Comparison of ENCODE assay signal across 9 cellular contexts in genomic region chr22:43883012-43883661, GRCh38. TPM values are rescaled to one million over a fixed set of nuclear protein-coding genes. Genes with fewer than 3 reads are reported as not detected.
DNase-seq lines count a peak whose midpoint lies in the region; ATAC-seq, FAIRE-seq and TF ChIP-seq lines count a peak whose summit lies in the region.
"Had no signal": no experiment of that assay in that cellular context is flagged by ENCODE, and none has a peak within 500 bp of the region (broad histone marks: within the 10 kb centered on the region; RNA-seq: fewer than 3 reads in every experiment).

No MANE protein-coding gene starts in this region.

- H3K4me1 Mint-ChIP-seq in WTC11 = peaks cover 4% of the 10 kb centered on the region

- intact Hi-C loops in aorta (cut with DNase I) = no loop called here

- peak; percentile 93 for ATAC-seq in WTC11
- ATAC-seq in aorta (ENCODE audit: low FRiP score) = no peak
- no peak for ATAC-seq in GM21786 (IDR thresholded peaks at IDR 0.05; ENCODE audit: unreplicated experiment)

- no peaks in the 10 kb centered on the region for H3K9me3 ChIP-seq in aorta (ENCODE audit: control insufficient read depth, low read length)
- H3K9me3 ChIP-seq: ovary had no signal

- H3K36me3 ChIP-seq in aorta (ENCODE audit: control insufficient read depth in 1 of 2, insufficient read depth in 2 of 2, low read length in 1 of 2) = no peaks in the 10 kb centered on the region
- H3K36me3 ChIP-seq: ovary had no signal

- no peaks in the 10 kb centered on the region for H3K27me3 ChIP-seq in aorta (ENCODE audit: control insufficient read depth in 1 of 2, insufficient read depth in 2 of 2, low read length in 1 of 2)
- H3K27me3 ChIP-seq: ovary had no signal

- no peaks in the 10 kb centered on the region for H3K27me3 Mint-ChIP-seq in WTC11 (ENCODE audit: low read depth)

- no peak overlapping the region for H3K4me3 ChIP-seq in aorta (ENCODE audit: low read length in 2 of 2)
- H3K4me3 ChIP-seq: ovary had no signal

- no peak overlapping the region for H3K27ac Mint-ChIP-seq in WTC11

- FAIRE-seq in GM18507 (lab: Jason Lieb, UNC) = peak; percentile 84

- 40 to 41% methylated on average over 14 of the region's 14 CpGs for WGBS in aorta, 2 donors

- no peaks in the 10 kb centered on the region for H3K4me1 ChIP-seq in aorta (ENCODE audit: control insufficient read depth in 1 of 2, insufficient read depth in 2 of 2, low read length in 2 of 2)

- H3K36me3 Mint-ChIP-seq in WTC11 = no peaks in the 10 kb centered on the region; the same call in 1 of the 2 replicates

- CTCF ChIA-PET in WTC11 (lab: Charles Lee) = interaction anchor here (0.6 to 4.5 kb wide), 73 partner anchors 9 to 801 kb away, joined by 3 to 162 read pairs (median 4); partner anchors contain the start of genes EFCAB6, PNPLA3, PNPLA5 and SAMM50

- H3K27ac ChIP-seq in aorta (ENCODE audit: low read depth in 1 of 2, low read length in 2 of 2) = no peak overlapping the region
- H3K27ac ChIP-seq: ovary had no signal

- H3K9me3 Mint-ChIP-seq in WTC11 = no peaks in the 10 kb centered on the region

- POLR2A ChIA-PET in WTC11 (lab: Charles Lee) = interaction anchor here (0.5 to 0.7 kb wide), 3 partner anchors 15 to 103 kb away, joined by 4 read pairs; no protein-coding TSS in a partner anchor

- peak; percentile 25 for DNase-seq in Ammon's horn (ENCODE audit: low spot score)
- peak; percentile 53 for DNase-seq in GM18507 (ENCODE audit: extremely low spot score, insufficient read length, low read depth)
- peak; percentile 81 for DNase-seq in NCI-H2196 treated with DMSO at 0.1 percent for 48 hours (lab: John Stamatoyannopoulos, UW; ENCODE audit: unreplicated experiment)
- peak; percentile 78 for DNase-seq in WTC11 (ENCODE audit: low spot score)
- DNase-seq in dermis microvascular lymphatic vessel endothelial cell (ENCODE audit: low read depth in 2 of 2) = peak; percentile 43 to 73
- peak; percentile 46 for DNase-seq in mucosa of gallbladder (ENCODE audit: low spot score)
- peak; percentile 49 to 67 for DNase-seq in aorta

- TF ChIP-seq CTCF in WTC11 (IDR thresholded peaks at IDR 0.05) = peak; percentile 91

- no peak overlapping the region for H3K4me3 Mint-ChIP-seq in WTC11

TF ChIP-seq in WTC11, 78 proteins besides CTCF, POLR2A, EP300 and RAD21:
- TF ChIP-seq AFF4 (CRISPR knock-in tag; IDR thresholded peaks at IDR 0.05; ENCODE audit: borderline replicate concordance) (no peak), ZNF232 (CRISPR knock-in tag; IDR thresholded peaks at IDR 0.05) (no peak), RELA (CRISPR knock-in tag; IDR thresholded peaks at IDR 0.05; ENCODE audit: borderline replicate concordance) (peak; percentile 44; the same call in 1 of the 2 replicates)

RNA-seq across cellular contexts. Expression of gene PNPLA5, which starts 8.7 kb away (rescaled TPM):
- total RNA-seq in WTC11 (2021) = 5.3 to 5.9 TPM (median 5.3 TPM) in 3 replicates
- not detected in 2 replicates for total RNA-seq in dermis microvascular lymphatic vessel endothelial cell
- total RNA-seq in mucosa of gallbladder = not detected
- total RNA-seq in aorta = not detected
- under 1 TPM in 1 of 2 donors, not detected in 1; 0.50 TPM for polyA plus RNA-seq in aorta
- polyA plus RNA-seq: ovary had no signal

RNA-seq across cellular contexts. Expression of gene SULT4A1, which starts 20.8 kb away (rescaled TPM):
- 12.5 to 13.0 TPM (median 12.6 TPM) in 3 replicates for total RNA-seq in WTC11 (2021)
- total RNA-seq in dermis microvascular lymphatic vessel endothelial cell = under 0.01 TPM in 1 of 2 replicates, not detected in the other
- total RNA-seq in mucosa of gallbladder = 0.43 TPM
- not detected for total RNA-seq in aorta
- polyA plus RNA-seq in aorta = 1 to 10 TPM in 1 of 2 donors, not detected in 1; 2.6 TPM

RNA-seq across cellular contexts. Expression of gene PNPLA3, which starts 40.5 kb away (rescaled TPM):
- total RNA-seq in WTC11 (2021) (17.9 to 19.8 TPM (median 19.6 TPM) in 3 replicates), dermis microvascular lymphatic vessel endothelial cell (0.76 and 0.90 TPM in 2 replicates), mucosa of gallbladder (11.4 TPM), aorta (1 to 10 TPM in 1 of 2 donors, not detected in 1; 1.3 TPM)
- not detected for polyA plus RNA-seq in aorta

Comparison
In these comparisons a context has a peak if more than half of its experiments do, and no peak if none do; other contexts are left out.
1. DNase-seq: peak in every context shown above with its lines; median percentile 81 in NCI-H2196 treated with DMSO at 0.1 percent for 48 hours; 78 in WTC11; 58 in dermis microvascular lymphatic vessel endothelial cell; 58 in aorta; 53 in GM18507; 46 in mucosa of gallbladder; 25 in Ammon's horn.